In genomic region chr4:90982787-90983186, GRCh38 we compare ENCODE assay signal across 29 cellular contexts.
"Had no signal": no experiment of that assay in that cellular context is flagged by ENCODE, and none has a peak within 500 bp of the region (broad histone marks: within the 10 kb centered on the region; RNA-seq: fewer than 3 reads in every experiment).

No MANE protein-coding gene starts in this region.

- H2AFZ ChIP-seq: parathyroid adenoma had no signal

- H3K4me3 Mint-ChIP-seq: naive thymus-derived CD4-positive, alpha-beta T cell; natural killer cell treated with Interleukin-12 subunit alpha and Interleukin-12 subunit beta and Interleukin-15 and Interleukin-18, amount 100 ng/mL, for 72 hours; neural crest cell; stimulated activated memory B cell treated with anti-CD40 and anti-IgM and Interleukin-4, amounts not matched to agents 10 μg/mL and 1 μg/mL and 100 μg/mL, for 72 hours; stimulated activated naive CD8-positive, alpha-beta T cell treated with anti-CD3 and anti-CD28 coated beads, Interleukin-15, amount 100 ng/mL, for 72 hours; type B pancreatic cell had no signal

- DNase-seq: hippocampal formation; kidney glomerular epithelial cell; left colon; left ventricle myocardium inferior; midbrain; mucosa of descending colon; naive thymus-derived CD4-positive, alpha-beta T cell; occipital lobe; psoas muscle; right lobe of liver; stimulated activated CD4-positive, alpha-beta T cell treated with anti-CD3 and anti-CD28 coated beads, Interleukin-1b, Interleukin-23, amount 100 ng/mL, for 48 hours; stimulated activated CD4-positive, alpha-beta T cell treated with anti-CD3 and anti-CD28 coated beads, Interleukin-2, amount 100 ng/mL, for 48 hours; stimulated activated CD4-positive, alpha-beta T cell treated with anti-CD3 and anti-CD28 coated beads, Interleukin-4, amount 100 ng/mL, for 4 hours; stimulated activated CD8-positive, alpha-beta memory T cell treated with anti-CD3 and anti-CD28 coated beads, Interleukin-4, amount 100 ng/mL, for 48 hours; stimulated activated naive CD4-positive, alpha-beta T cell treated with Interleukin-2 at 50 U/mL for 16 hours; stimulated activated naive CD8-positive, alpha-beta T cell treated with anti-CD3 and anti-CD28 coated beads, Interleukin-15, amount 100 ng/mL, for 72 hours; substantia nigra; uterus had no signal

- H3K9me3 ChIP-seq: left ventricle myocardium inferior, mucosa of descending colon, neutrophil, psoas muscle, right atrium auricular region, right lobe of liver, tibial nerve, uterus had no signal

- H3K79me2 ChIP-seq: parathyroid adenoma had no signal

- H3K36me3 ChIP-seq: left ventricle myocardium inferior, neutrophil, right atrium auricular region, right lobe of liver, tibial nerve, uterus had no signal

- FAIRE-seq: keratinocyte had no signal

- H3K27me3 Mint-ChIP-seq: naive thymus-derived CD4-positive, alpha-beta T cell; natural killer cell treated with Interleukin-12 subunit alpha and Interleukin-12 subunit beta and Interleukin-15 and Interleukin-18, amount 100 ng/mL, for 72 hours; stimulated activated memory B cell treated with anti-CD40 and anti-IgM and Interleukin-4, amounts not matched to agents 10 μg/mL and 1 μg/mL and 100 μg/mL, for 72 hours; stimulated activated naive CD8-positive, alpha-beta T cell treated with anti-CD3 and anti-CD28 coated beads, Interleukin-15, amount 100 ng/mL, for 72 hours; type B pancreatic cell had no signal

- H3K27me3 ChIP-seq: neutrophil, right atrium auricular region, right lobe of liver, tibial nerve, uterus had no signal

- H3K27ac ChIP-seq: left ventricle myocardium inferior, neutrophil, parathyroid adenoma, psoas muscle, right atrium auricular region, right lobe of liver, tibial nerve, uterus had no signal

- H3K4me1 Mint-ChIP-seq: naive thymus-derived CD4-positive, alpha-beta T cell; neural crest cell; stimulated activated naive CD8-positive, alpha-beta T cell treated with anti-CD3 and anti-CD28 coated beads, Interleukin-15, amount 100 ng/mL, for 72 hours had no signal

- H3K4me2 ChIP-seq: smooth muscle cell had no signal

- ATAC-seq: left colon; mucosa of descending colon; naive thymus-derived CD4-positive, alpha-beta T cell; natural killer cell treated with Interleukin-12 subunit alpha and Interleukin-12 subunit beta and Interleukin-15 and Interleukin-18, amount 100 ng/mL, for 72 hours; psoas muscle; right lobe of liver; stimulated activated memory B cell treated with anti-CD40 and anti-IgM and Interleukin-4, amounts not matched to agents 10 μg/mL and 1 μg/mL and 100 μg/mL, for 72 hours; stimulated activated naive CD8-positive, alpha-beta T cell treated with anti-CD3 and anti-CD28 coated beads, Interleukin-15, amount 100 ng/mL, for 72 hours had no signal

- H3K36me3 Mint-ChIP-seq: natural killer cell treated with Interleukin-12 subunit alpha and Interleukin-12 subunit beta and Interleukin-15 and Interleukin-18, amount 100 ng/mL, for 72 hours; stimulated activated memory B cell treated with anti-CD40 and anti-IgM and Interleukin-4, amounts not matched to agents 10 μg/mL and 1 μg/mL and 100 μg/mL, for 72 hours had no signal

- H3K27ac Mint-ChIP-seq: naive thymus-derived CD4-positive, alpha-beta T cell; natural killer cell treated with Interleukin-12 subunit alpha and Interleukin-12 subunit beta and Interleukin-15 and Interleukin-18, amount 100 ng/mL, for 72 hours; stimulated activated memory B cell treated with anti-CD40 and anti-IgM and Interleukin-4, amounts not matched to agents 10 μg/mL and 1 μg/mL and 100 μg/mL, for 72 hours; stimulated activated naive CD8-positive, alpha-beta T cell treated with anti-CD3 and anti-CD28 coated beads, Interleukin-15, amount 100 ng/mL, for 72 hours; type B pancreatic cell had no signal

- H3K9me3 Mint-ChIP-seq: type B pancreatic cell had no signal

- H3K4me3 ChIP-seq: left ventricle myocardium inferior, lung, mucosa of descending colon, psoas muscle, right atrium auricular region, right lobe of liver, smooth muscle cell, tibial nerve, uterus had no signal

- H3K4me1 ChIP-seq: left ventricle myocardium inferior, psoas muscle, right atrium auricular region, right lobe of liver, tibial nerve, uterus had no signal
